1 cellular context compared by ENCODE assay signal in genomic region chr13:114030666-114031610, GRCh38.
A peak's percentile ranks its signal among the peaks of the same experiment; 100 is the strongest.
TF ChIP-seq lines count a peak whose summit lies in the region.

No MANE protein-coding gene starts in this region.

TF ChIP-seq in HepG2, 621 proteins besides CTCF, POLR2A, EP300 and RAD21:
- TF ChIP-seq, protein P1, sequence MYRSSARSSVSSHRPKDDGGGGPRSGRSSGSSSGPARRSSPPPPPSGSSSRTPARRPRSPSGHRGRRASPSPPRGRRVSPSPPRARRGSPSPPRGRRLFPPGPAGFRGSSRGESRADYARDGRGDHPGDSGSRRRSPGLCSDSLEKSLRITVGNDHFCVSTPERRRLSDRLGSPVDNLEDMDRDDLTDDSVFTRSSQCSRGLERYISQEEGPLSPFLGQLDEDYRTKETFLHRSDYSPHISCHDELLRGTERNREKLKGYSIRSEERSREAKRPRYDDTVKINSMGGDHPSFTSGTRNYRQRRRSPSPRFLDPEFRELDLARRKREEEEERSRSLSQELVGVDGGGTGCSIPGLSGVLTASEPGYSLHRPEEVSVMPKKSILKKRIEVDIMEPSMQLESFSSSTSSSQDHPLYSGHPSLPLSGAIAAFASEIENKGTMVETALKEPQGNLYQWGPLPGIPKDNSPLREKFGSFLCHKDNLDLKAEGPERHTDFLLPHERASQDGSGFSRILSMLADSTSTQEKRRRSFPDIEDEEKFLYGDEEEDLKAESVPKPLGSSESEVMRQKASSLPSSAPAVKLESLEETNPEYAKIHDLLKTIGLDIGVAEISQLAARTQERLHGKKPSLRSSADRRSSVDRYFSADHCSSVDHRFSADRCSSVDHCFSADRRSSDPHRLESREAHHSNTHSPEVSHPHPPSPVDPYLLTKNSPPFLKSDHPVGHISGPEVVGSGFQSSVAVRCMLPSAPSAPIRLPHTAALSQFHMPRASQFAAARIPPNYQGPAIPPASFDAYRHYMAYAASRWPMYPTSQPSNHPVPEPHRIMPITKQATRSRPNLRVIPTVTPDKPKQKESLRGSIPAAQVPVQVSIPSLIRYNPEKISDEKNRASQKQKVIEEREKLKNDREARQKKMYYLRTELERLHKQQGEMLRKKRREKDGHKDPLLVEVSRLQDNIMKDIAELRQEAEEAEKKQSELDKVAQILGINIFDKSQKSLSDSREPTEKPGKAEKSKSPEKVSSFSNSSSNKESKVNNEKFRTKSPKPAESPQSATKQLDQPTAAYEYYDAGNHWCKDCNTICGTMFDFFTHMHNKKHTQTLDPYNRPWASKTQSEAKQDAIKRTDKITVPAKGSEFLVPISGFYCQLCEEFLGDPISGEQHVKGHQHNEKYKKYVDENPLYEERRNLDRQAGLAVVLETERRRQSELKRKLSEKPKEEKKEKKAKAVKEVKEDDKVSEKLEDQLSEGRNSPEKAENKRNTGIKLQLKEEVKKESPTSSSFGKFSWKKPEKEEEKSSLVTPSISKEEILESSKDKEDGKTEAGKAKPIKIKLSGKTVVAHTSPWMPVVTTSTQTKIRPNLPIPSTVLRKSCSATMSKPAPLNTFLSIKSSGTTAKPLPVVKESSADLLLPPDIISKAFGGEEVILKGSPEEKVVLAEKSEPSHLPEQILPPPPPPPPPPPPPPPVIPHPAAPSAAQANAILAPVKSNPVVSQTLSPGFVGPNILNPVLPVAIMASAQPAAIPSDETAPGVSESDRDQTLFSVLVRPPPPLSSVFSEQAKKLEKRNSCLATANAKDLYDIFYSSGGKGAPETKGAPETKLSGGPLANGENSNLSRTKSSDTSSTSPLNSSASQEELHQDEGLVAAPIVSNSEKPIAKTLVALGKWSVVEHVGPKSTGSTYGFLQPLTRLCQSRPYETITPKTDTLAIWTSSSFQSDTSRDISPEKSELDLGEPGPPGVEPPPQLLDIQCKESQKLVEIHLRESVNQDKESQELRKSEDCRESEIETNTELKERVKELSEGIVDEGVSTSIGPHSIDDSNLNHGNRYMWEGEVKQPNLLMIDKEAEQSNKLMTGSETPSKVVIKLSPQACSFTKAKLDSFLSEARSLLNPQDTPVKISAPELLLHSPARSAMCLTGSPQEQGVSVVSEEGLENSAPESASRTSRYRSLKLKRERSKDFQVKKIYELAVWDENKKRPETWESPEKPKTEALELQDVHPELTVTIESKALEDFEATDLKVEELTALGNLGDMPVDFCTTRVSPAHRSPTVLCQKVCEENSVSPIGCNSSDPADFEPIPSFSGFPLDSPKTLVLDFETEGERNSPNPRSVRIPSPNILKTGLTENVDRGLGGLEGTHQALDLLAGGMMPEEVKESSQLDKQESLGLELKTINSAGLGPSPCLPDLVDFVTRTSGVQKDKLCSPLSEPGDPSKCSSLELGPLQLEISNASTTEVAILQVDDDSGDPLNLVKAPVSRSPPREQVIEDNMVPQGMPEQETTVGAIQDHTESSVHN (CRISPR knock-in tag; IDR thresholded peaks at IDR 0.05) = no peak
- TF ChIP-seq ZNF577 (CRISPR knock-in tag; IDR thresholded peaks at IDR 0.05; ENCODE audit: borderline replicate concordance, low read depth) (no peak), NFKBIZ (CRISPR knock-in tag; IDR thresholded peaks at IDR 0.05) (no peak)
- TF ChIP-seq, protein P2, sequence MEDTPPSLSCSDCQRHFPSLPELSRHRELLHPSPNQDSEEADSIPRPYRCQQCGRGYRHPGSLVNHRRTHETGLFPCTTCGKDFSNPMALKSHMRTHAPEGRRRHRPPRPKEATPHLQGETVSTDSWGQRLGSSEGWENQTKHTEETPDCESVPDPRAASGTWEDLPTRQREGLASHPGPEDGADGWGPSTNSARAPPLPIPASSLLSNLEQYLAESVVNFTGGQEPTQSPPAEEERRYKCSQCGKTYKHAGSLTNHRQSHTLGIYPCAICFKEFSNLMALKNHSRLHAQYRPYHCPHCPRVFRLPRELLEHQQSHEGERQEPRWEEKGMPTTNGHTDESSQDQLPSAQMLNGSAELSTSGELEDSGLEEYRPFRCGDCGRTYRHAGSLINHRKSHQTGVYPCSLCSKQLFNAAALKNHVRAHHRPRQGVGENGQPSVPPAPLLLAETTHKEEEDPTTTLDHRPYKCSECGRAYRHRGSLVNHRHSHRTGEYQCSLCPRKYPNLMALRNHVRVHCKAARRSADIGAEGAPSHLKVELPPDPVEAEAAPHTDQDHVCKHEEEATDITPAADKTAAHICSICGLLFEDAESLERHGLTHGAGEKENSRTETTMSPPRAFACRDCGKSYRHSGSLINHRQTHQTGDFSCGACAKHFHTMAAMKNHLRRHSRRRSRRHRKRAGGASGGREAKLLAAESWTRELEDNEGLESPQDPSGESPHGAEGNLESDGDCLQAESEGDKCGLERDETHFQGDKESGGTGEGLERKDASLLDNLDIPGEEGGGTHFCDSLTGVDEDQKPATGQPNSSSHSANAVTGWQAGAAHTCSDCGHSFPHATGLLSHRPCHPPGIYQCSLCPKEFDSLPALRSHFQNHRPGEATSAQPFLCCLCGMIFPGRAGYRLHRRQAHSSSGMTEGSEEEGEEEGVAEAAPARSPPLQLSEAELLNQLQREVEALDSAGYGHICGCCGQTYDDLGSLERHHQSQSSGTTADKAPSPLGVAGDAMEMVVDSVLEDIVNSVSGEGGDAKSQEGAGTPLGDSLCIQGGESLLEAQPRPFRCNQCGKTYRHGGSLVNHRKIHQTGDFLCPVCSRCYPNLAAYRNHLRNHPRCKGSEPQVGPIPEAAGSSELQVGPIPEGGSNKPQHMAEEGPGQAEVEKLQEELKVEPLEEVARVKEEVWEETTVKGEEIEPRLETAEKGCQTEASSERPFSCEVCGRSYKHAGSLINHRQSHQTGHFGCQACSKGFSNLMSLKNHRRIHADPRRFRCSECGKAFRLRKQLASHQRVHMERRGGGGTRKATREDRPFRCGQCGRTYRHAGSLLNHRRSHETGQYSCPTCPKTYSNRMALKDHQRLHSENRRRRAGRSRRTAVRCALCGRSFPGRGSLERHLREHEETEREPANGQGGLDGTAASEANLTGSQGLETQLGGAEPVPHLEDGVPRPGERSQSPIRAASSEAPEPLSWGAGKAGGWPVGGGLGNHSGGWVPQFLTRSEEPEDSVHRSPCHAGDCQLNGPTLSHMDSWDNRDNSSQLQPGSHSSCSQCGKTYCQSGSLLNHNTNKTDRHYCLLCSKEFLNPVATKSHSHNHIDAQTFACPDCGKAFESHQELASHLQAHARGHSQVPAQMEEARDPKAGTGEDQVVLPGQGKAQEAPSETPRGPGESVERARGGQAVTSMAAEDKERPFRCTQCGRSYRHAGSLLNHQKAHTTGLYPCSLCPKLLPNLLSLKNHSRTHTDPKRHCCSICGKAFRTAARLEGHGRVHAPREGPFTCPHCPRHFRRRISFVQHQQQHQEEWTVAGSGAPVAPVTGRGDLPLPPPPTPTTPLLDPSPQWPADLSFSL (CRISPR knock-in tag; IDR thresholded peaks at IDR 0.05) = 0 out of 2 replicates have a peak, but pooled peaks have one; percentile 21
